Comparison of ENCODE assay signal across 23 cellular contexts in genomic region chr10:4733150-4733842, GRCh38.
A peak's percentile ranks its signal among the peaks of the same experiment; 100 is the strongest.
DNase-seq lines count a peak whose midpoint lies in the region; ATAC-seq, FAIRE-seq and TF ChIP-seq lines count a peak whose summit lies in the region.
"Had no signal": no experiment of that assay in that cellular context is flagged by ENCODE, and none has a peak within 500 bp of the region (broad histone marks: within the 10 kb centered on the region; RNA-seq: fewer than 3 reads in every experiment).

No MANE protein-coding gene starts in this region.

- peaks cover 8% of the 10 kb centered on the region for H3K27me3 Mint-ChIP-seq in stimulated activated naive CD8-positive, alpha-beta T cell treated with anti-CD3 and anti-CD28 coated beads, Interleukin-15, amount 100 ng/mL, for 72 hours
- H3K27me3 Mint-ChIP-seq in MCF 10A (ENCODE audit: insufficient read depth, unreplicated experiment), result no peaks in the 10 kb centered on the region
- H3K27me3 Mint-ChIP-seq: dendritic cell treated with granulocyte-macrophage colony-stimulating factor and Interleukin-4, amounts not matched to agents 40 ng/mL and 50 ng/mL, for 4 days had no signal

- peak; percentile 52 for ATAC-seq in stimulated activated naive CD8-positive, alpha-beta T cell treated with anti-CD3 and anti-CD28 coated beads, Interleukin-15, Interleukin-2, amounts not matched to agents 100 U/mL and 50 U/mL, for 24 hours
- ATAC-seq in stimulated activated naive CD8-positive, alpha-beta T cell treated with anti-CD3 and anti-CD28 coated beads, Interleukin-15, amount 100 ng/mL, for 72 hours, result no peak
- ATAC-seq in HepG2, result peak; percentile 31; the same call in 2 of the 3 replicates
- ATAC-seq in HG03280 (IDR thresholded peaks at IDR 0.05; ENCODE audit: unreplicated experiment), result no peak
- no peak for ATAC-seq in HG03045 (IDR thresholded peaks at IDR 0.05; ENCODE audit: unreplicated experiment)
- ATAC-seq: heart left ventricle had no signal

- POLR2A ChIA-PET in MCF 10A (lab: Yijun Ruan, JAX), result interaction anchor here (0.6 to 2.0 kb wide), 7 partner anchors 15 to 1154 kb away, joined by 3 to 8 read pairs (median 4); no protein-coding TSS in a partner anchor
- POLR2A ChIA-PET in HepG2 (lab: Yijun Ruan, JAX), result interaction anchor here (1.0 to 1.5 kb wide), 3 partner anchors 10 to 70 kb away, joined by 3 to 4 read pairs (median 4); no protein-coding TSS in a partner anchor

- in situ Hi-C loops in HepG2 (cut with HindIII; ENCODE audit: extremely low pct_ligation_motif_present, low pct_unique_long_range_greater_than_20kb), result no loop called here

- H3K36me3 ChIP-seq in HepG2 (replicated peaks in 1 of 2; ENCODE audit: control insufficient read depth in 1 of 2, insufficient read depth in 2 of 2, low read length in 2 of 2) (no peaks in the 10 kb centered on the region), vagina (no peaks in the 10 kb centered on the region)
- H3K36me3 ChIP-seq: esophagus muscularis mucosa, heart left ventricle, spleen, transverse colon had no signal

- H3K9me3 ChIP-seq in HepG2 (ENCODE audit: low read length), result no peaks in the 10 kb centered on the region
- H3K9me3 ChIP-seq in vagina, result no peaks in the 10 kb centered on the region
- H3K9me3 ChIP-seq: esophagus muscularis mucosa, heart left ventricle, spleen, transverse colon had no signal

- no peaks in the 10 kb centered on the region for H3K4me1 Mint-ChIP-seq in stimulated activated naive CD8-positive, alpha-beta T cell treated with anti-CD3 and anti-CD28 coated beads, Interleukin-15, amount 100 ng/mL, for 72 hours
- peaks cover 9% of the 10 kb centered on the region for H3K4me1 Mint-ChIP-seq in MCF 10A (ENCODE audit: insufficient read depth, unreplicated experiment)
- H3K4me1 Mint-ChIP-seq: activated naive CD4-positive, alpha-beta T cell treated with anti-CD3 and anti-CD28 coated beads, Interleukin-2, amount 50 U/mL, for 24 hours had no signal

- H3K4me3 ChIP-seq in HepG2 (replicated peaks in 1 of 3; ENCODE audit: insufficient read depth in 1 of 3, low read depth in 2 of 3, low read length in 3 of 3) (no peak overlapping the region), vagina (no peak overlapping the region)
- H3K4me3 ChIP-seq: esophagus muscularis mucosa, heart left ventricle, spleen, transverse colon had no signal

- H3K9ac ChIP-seq in HepG2 (ENCODE audit: insufficient read depth, low read depth, low read length), result no peak overlapping the region

- CTCF ChIA-PET in MCF 10A (lab: Yijun Ruan, JAX) (interaction anchor here (1.0 kb wide), 2 partner anchors 25 to 1492 kb away, joined by 3 read pairs; no protein-coding TSS in a partner anchor), HepG2 (lab: Yijun Ruan, JAX; ENCODE audit: low intra/inter-chr PET ratio, low total read pairs) (no interaction called here)

- no TSS peak for BruUV-seq in MCF 10A (replicated peaks; lab: Mats Ljungman, UMichigan)
- BruUV-seq in HepG2 (replicated peaks; lab: Mats Ljungman, UMichigan), result no TSS peak

- TF ChIP-seq CTCF in MCF 10A (IDR thresholded peaks at IDR 0.05; ENCODE audit: unreplicated experiment), result no peak
- TF ChIP-seq CTCF in HepG2 (CRISPR knock-in tag; IDR thresholded peaks at IDR 0.05), result no peak
- TF ChIP-seq CTCF in vagina (IDR thresholded peaks at IDR 0.05), result no peak

- no peaks in the 10 kb centered on the region for H3K9me3 Mint-ChIP-seq in stimulated activated naive CD8-positive, alpha-beta T cell treated with anti-CD3 and anti-CD28 coated beads, Interleukin-15, amount 100 ng/mL, for 72 hours
- no peaks in the 10 kb centered on the region for H3K9me3 Mint-ChIP-seq in MCF 10A (ENCODE audit: unreplicated experiment)
- H3K9me3 Mint-ChIP-seq: activated naive CD4-positive, alpha-beta T cell treated with anti-CD3 and anti-CD28 coated beads, Interleukin-2, amount 50 U/mL, for 24 hours; brain; nephron had no signal

- no peak overlapping the region for H3K4me3 Mint-ChIP-seq in stimulated activated naive CD8-positive, alpha-beta T cell treated with anti-CD3 and anti-CD28 coated beads, Interleukin-15, amount 100 ng/mL, for 72 hours
- H3K4me3 Mint-ChIP-seq in MCF 10A (ENCODE audit: unreplicated experiment), result no peak overlapping the region
- H3K4me3 Mint-ChIP-seq: activated naive CD4-positive, alpha-beta T cell treated with anti-CD3 and anti-CD28 coated beads, Interleukin-2, amount 50 U/mL, for 24 hours; brain; dendritic cell treated with granulocyte-macrophage colony-stimulating factor and Interleukin-4, amounts not matched to agents 40 ng/mL and 50 ng/mL, for 4 days; nephron had no signal

- no peaks in the 10 kb centered on the region for H3K79me2 ChIP-seq in HepG2 (ENCODE audit: insufficient read depth, low read length)

- no peak for TF ChIP-seq RAD21 in HepG2 (CRISPR knock-in tag; IDR thresholded peaks at IDR 0.05)

- H3K4me2 ChIP-seq in HepG2 (ENCODE audit: low read depth, low read length), result 0 out of 2 replicates have a peak overlapping the region, but pooled peaks have one; percentile 13

- intact Hi-C loops in MCF 10A (cut with micrococcal nuclease), result no loop called here
- intact Hi-C loops in HepG2 (cut with micrococcal nuclease; ENCODE audit: unreplicated experiment), result no loop called here
- intact Hi-C loops in vagina (cut with DNase I), result no loop called here

- DNase-seq in stimulated activated naive CD8-positive, alpha-beta T cell treated with anti-CD3 and anti-CD28 coated beads, Interleukin-15, Interleukin-2, amounts not matched to agents 100 U/mL and 50 U/mL, for 24 hours, result no peak
- DNase-seq in stimulated activated naive CD8-positive, alpha-beta T cell treated with anti-CD3 and anti-CD28 coated beads, Interleukin-15, amount 100 ng/mL, for 72 hours, result no peak
- peak; percentile 8 for DNase-seq in MCF 10A (ENCODE audit: unreplicated experiment)
- peak; percentile 48 for DNase-seq in HepG2 (ENCODE audit: low spot score)
- DNase-seq in vagina (ENCODE audit: extremely low spot score in 2 of 2), result no peak
- no peak for DNase-seq in activated gamma-delta T cell (lab: John Stamatoyannopoulos, UW)
- DNase-seq: activated CD4-positive, alpha-beta T cell treated with anti-CD3 and anti-CD28 coated beads for 4 hours; C1 segment of cervical spinal cord; DMS 273 treated with DMSO at 0.1 percent for 48 hours; heart left ventricle; NCI-H146; RPMI8226; spleen; SW 1271; transverse colon had no signal

- H3K27me3 ChIP-seq in HepG2 (ENCODE audit: control insufficient read depth in 1 of 2, insufficient read depth in 2 of 2, low read length in 2 of 2) (no peaks in the 10 kb centered on the region; a peak in 1 of 5 replicates), vagina (no peaks in the 10 kb centered on the region)
- H3K27me3 ChIP-seq: esophagus muscularis mucosa, heart left ventricle, spleen, transverse colon had no signal

- no peaks in the 10 kb centered on the region; the same call in 1 of the 2 replicates for H4K20me1 ChIP-seq in HepG2 (ENCODE audit: insufficient read depth, low read length)

- no peak for FAIRE-seq in HepG2 (lab: Jason Lieb, UNC)
- FAIRE-seq: GM12892 had no signal

- TF ChIP-seq EP300 in HepG2 (IDR thresholded peaks at IDR 0.05; ENCODE audit: low read depth in 2 of 2, low read length in 2 of 2) (peak in 1 of 2 experiments; percentile 25; a peak in 1 of 4 replicates), HepG2 (CRISPR knock-in tag; IDR thresholded peaks at IDR 0.05; ENCODE audit: borderline replicate concordance) (no peak)

- WGBS in HepG2 (ENCODE audit: low lambda C conversion rate), result 6% methylated on average over 5 of the region's 7 CpGs

- H2AFZ ChIP-seq in HepG2 (ENCODE audit: low read length), result no peak overlapping the region

- peaks cover 10% of the 10 kb centered on the region; the same call in 1 of the 2 replicates for H3K4me1 ChIP-seq in HepG2 (ENCODE audit: insufficient read depth, low read length)
- peaks cover 6% of the 10 kb centered on the region for H3K4me1 ChIP-seq in vagina
- H3K4me1 ChIP-seq: esophagus muscularis mucosa, heart left ventricle, spleen, transverse colon had no signal

- H3K27ac ChIP-seq in HepG2 (ENCODE audit: extremely low read length, insufficient read depth, low read length) (no peak overlapping the region), vagina (peak overlapping the region; percentile 71)
- H3K27ac ChIP-seq: esophagus muscularis mucosa, heart left ventricle, spleen, transverse colon had no signal

- TF ChIP-seq POLR2A in HepG2 (IDR thresholded peaks at IDR 0.05; ENCODE audit: insufficient read depth in 1 of 2, low read depth in 2 of 2, low read length in 2 of 2) (no peak), vagina (IDR thresholded peaks at IDR 0.05) (no peak)

- no peaks in the 10 kb centered on the region for H3K36me3 Mint-ChIP-seq in MCF 10A (ENCODE audit: insufficient read depth, unreplicated experiment)
- H3K36me3 Mint-ChIP-seq: activated naive CD4-positive, alpha-beta T cell treated with anti-CD3 and anti-CD28 coated beads, Interleukin-2, amount 50 U/mL, for 24 hours; brain had no signal

- no peak overlapping the region for H3K27ac Mint-ChIP-seq in stimulated activated naive CD8-positive, alpha-beta T cell treated with anti-CD3 and anti-CD28 coated beads, Interleukin-15, amount 100 ng/mL, for 72 hours
- no peak overlapping the region for H3K27ac Mint-ChIP-seq in MCF 10A (ENCODE audit: low read depth, unreplicated experiment)
- H3K27ac Mint-ChIP-seq: activated naive CD4-positive, alpha-beta T cell treated with anti-CD3 and anti-CD28 coated beads, Interleukin-2, amount 50 U/mL, for 24 hours; brain; dendritic cell treated with granulocyte-macrophage colony-stimulating factor and Interleukin-4, amounts not matched to agents 40 ng/mL and 50 ng/mL, for 4 days; nephron had no signal

TF ChIP-seq in HepG2, 621 proteins besides CTCF, POLR2A, EP300 and RAD21 (continues in another document):
- no peak for TF ChIP-seq FOXK2 (IDR thresholded peaks at IDR 0.05)

Comparison
In these comparisons a context has a peak if more than half of its experiments do, and no peak if none do; other contexts are left out.
1. ATAC-seq: peak in stimulated activated naive CD8-positive, alpha-beta T cell treated with anti-CD3 and anti-CD28 coated beads, Interleukin-15, Interleukin-2, amounts not matched to agents 100 U/mL and 50 U/mL, for 24 hours (single experiment) and HepG2 (single experiment); none in stimulated activated naive CD8-positive, alpha-beta T cell treated with anti-CD3 and anti-CD28 coated beads, Interleukin-15, amount 100 ng/mL, for 72 hours (single experiment), HG03280 (single experiment) and HG03045 (single experiment).
2. DNase-seq: peak in MCF 10A (single experiment) and HepG2 (single experiment); none in stimulated activated naive CD8-positive, alpha-beta T cell treated with anti-CD3 and anti-CD28 coated beads, Interleukin-15, Interleukin-2, amounts not matched to agents 100 U/mL and 50 U/mL, for 24 hours (single experiment), stimulated activated naive CD8-positive, alpha-beta T cell treated with anti-CD3 and anti-CD28 coated beads, Interleukin-15, amount 100 ng/mL, for 72 hours (0 of 2), vagina (0 of 2) and activated gamma-delta T cell (single experiment).